Comparison of ENCODE assay signal across 8 cellular contexts in the genomic region with DNA sequence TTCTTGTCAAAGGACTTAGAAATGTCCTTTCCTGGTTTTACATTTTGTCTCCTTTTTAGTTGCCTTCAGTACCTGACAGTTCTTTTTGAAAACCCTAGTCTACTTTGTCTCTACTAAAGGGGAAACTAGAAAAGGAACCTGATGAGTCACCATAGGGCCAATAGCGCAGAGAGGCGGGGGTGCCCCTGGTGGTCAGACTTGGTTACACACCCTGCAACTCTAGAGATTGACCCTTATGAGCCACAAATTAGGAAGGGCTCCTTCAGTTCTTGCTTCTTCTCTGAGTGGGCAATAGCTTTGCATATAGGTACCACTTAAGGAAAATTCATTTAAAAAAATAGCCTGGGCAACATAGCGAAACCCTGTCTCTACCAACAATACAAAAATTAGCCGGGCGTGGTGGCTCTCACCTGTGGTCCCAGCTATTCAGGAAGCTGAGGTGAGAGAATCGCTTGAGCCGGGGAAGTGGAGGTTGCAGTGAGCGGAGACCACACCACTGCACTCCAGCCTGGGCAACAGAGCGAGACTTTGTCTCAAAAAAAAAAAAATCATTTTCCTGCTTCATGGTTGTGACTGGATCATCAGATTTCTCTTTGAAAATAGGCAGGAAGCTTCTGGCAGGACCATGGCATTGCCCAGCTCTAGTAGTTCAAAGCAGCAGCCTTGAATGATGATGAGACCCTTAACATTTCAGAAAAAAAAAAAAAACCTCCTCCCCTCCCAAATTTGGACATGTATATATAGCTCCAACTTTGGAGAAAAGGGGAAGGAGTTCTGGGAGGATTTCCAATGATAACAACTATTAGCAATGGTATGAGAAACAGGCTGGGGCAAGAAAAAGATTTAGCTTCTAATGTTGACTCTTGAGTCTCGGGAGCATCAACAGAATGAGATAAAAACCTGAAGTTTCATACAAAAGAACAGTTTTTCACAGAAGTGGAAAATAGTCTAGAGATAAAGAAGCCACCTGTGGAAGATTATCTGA. TPM values are rescaled to one million over a fixed set of nuclear protein-coding genes. Genes with fewer than 3 reads are reported as not detected.
DNase-seq lines count a peak whose midpoint lies in the region; ATAC-seq and TF ChIP-seq lines count a peak whose summit lies in the region.

No MANE protein-coding gene starts in this region.

- no peak overlapping the region for H3K4me3 Mint-ChIP-seq in T-helper 1 cell treated with Interleukin-12 subunit alpha and Interleukin-12 subunit beta and Interleukin-4 antibody, amounts not matched to agents 30 μg/mL and 1 μg/mL, for 36 hours
- no peak overlapping the region for H3K4me3 Mint-ChIP-seq in activated naive CD8-positive, alpha-beta T cell treated with anti-CD3 and anti-CD28 coated beads, Interleukin-2, amount 50 U/mL, for 24 hours

- no peaks in the 10 kb centered on the region for H4K20me1 ChIP-seq in smooth muscle cell (ENCODE audit: low read depth)

- DNase-seq in GDM1 (lab: John Stamatoyannopoulos, UW): peak; percentile 72
- peak; percentile 45 for DNase-seq in HuH-7.5 (ENCODE audit: low spot score)
- peak; percentile 84 for DNase-seq in activated naive CD8-positive, alpha-beta T cell treated with anti-CD3 and anti-CD28 coated beads, Interleukin-2, amount 50 U/mL, for 24 hours
- peak; percentile 70 to 88 (median 87) for DNase-seq in right cardiac atrium
- DNase-seq in smooth muscle cell (lab: John Stamatoyannopoulos, UW; ENCODE audit: unreplicated experiment): peak; percentile 5
- DNase-seq in NCI-H774 (lab: John Stamatoyannopoulos, UW): no peak

- WGBS in right cardiac atrium: 65% methylated on average over 10 of the region's 10 CpGs
- WGBS in smooth muscle cell (ENCODE audit: low lambda C conversion rate): 68% methylated on average over 10 of the region's 10 CpGs

- intact Hi-C loops in right cardiac atrium (cut with DNase I): no loop called here

- H3K27ac Mint-ChIP-seq in T-helper 1 cell treated with Interleukin-12 subunit alpha and Interleukin-12 subunit beta and Interleukin-4 antibody, amounts not matched to agents 30 μg/mL and 1 μg/mL, for 36 hours: peak overlapping the region; percentile 4
- H3K27ac Mint-ChIP-seq in activated naive CD8-positive, alpha-beta T cell treated with anti-CD3 and anti-CD28 coated beads, Interleukin-2, amount 50 U/mL, for 24 hours: peak overlapping the region; percentile 45

- no peaks in the 10 kb centered on the region for H3K79me2 ChIP-seq in smooth muscle cell (ENCODE audit: low read depth)

- H2AFZ ChIP-seq in smooth muscle cell (ENCODE audit: low read depth): no peak overlapping the region

- no peak overlapping the region for H3K9ac ChIP-seq in smooth muscle cell (ENCODE audit: low read depth)

- peak; percentile 73 for TF ChIP-seq CTCF in smooth muscle cell (IDR thresholded peaks at IDR 0.05; ENCODE audit: borderline replicate concordance, insufficient read depth, poor library complexity, severe bottlenecking)

- peak overlapping the region; percentile 20 for H3K4me2 ChIP-seq in smooth muscle cell

- no peaks in the 10 kb centered on the region for H3K9me3 Mint-ChIP-seq in T-helper 1 cell treated with Interleukin-12 subunit alpha and Interleukin-12 subunit beta and Interleukin-4 antibody, amounts not matched to agents 30 μg/mL and 1 μg/mL, for 36 hours
- H3K9me3 Mint-ChIP-seq in activated naive CD8-positive, alpha-beta T cell treated with anti-CD3 and anti-CD28 coated beads, Interleukin-2, amount 50 U/mL, for 24 hours: no peaks in the 10 kb centered on the region

- no peaks in the 10 kb centered on the region for H3K27me3 Mint-ChIP-seq in T-helper 1 cell treated with Interleukin-12 subunit alpha and Interleukin-12 subunit beta and Interleukin-4 antibody, amounts not matched to agents 30 μg/mL and 1 μg/mL, for 36 hours (ENCODE audit: low read depth)
- no peaks in the 10 kb centered on the region for H3K27me3 Mint-ChIP-seq in activated naive CD8-positive, alpha-beta T cell treated with anti-CD3 and anti-CD28 coated beads, Interleukin-2, amount 50 U/mL, for 24 hours

- H3K4me3 ChIP-seq in right cardiac atrium (ENCODE audit: low read length) (no peak overlapping the region), smooth muscle cell (no peak overlapping the region)

- peaks cover 3% of the 10 kb centered on the region for H3K4me1 ChIP-seq in right cardiac atrium (ENCODE audit: control insufficient read depth, insufficient read depth, low read length)
- peaks cover 7% of the 10 kb centered on the region for H3K4me1 ChIP-seq in smooth muscle cell (ENCODE audit: low read depth)

- H3K27ac ChIP-seq in right cardiac atrium (ENCODE audit: low read length) (peak overlapping the region; percentile 84), smooth muscle cell (ENCODE audit: low read depth) (peak overlapping the region; percentile 26)

- ATAC-seq in GM21576 (IDR thresholded peaks at IDR 0.05; ENCODE audit: unreplicated experiment) (peak; percentile 94), right cardiac atrium (peak; percentile 76 to 92)
- peak; percentile 99 for ATAC-seq in activated naive CD8-positive, alpha-beta T cell treated with anti-CD3 and anti-CD28 coated beads, Interleukin-2, amount 50 U/mL, for 24 hours

- H3K9me3 ChIP-seq in right cardiac atrium (ENCODE audit: control insufficient read depth, low read length) (no peaks in the 10 kb centered on the region), smooth muscle cell (replicated peaks; ENCODE audit: low read depth) (no peaks in the 10 kb centered on the region)

- no peaks in the 10 kb centered on the region for H3K36me3 ChIP-seq in smooth muscle cell (ENCODE audit: low read depth)

- H3K4me1 Mint-ChIP-seq in T-helper 1 cell treated with Interleukin-12 subunit alpha and Interleukin-12 subunit beta and Interleukin-4 antibody, amounts not matched to agents 30 μg/mL and 1 μg/mL, for 36 hours (ENCODE audit: low read depth): peaks cover 17% of the 10 kb centered on the region
- peaks cover 21% of the 10 kb centered on the region for H3K4me1 Mint-ChIP-seq in activated naive CD8-positive, alpha-beta T cell treated with anti-CD3 and anti-CD28 coated beads, Interleukin-2, amount 50 U/mL, for 24 hours

- peaks cover 26% of the 10 kb centered on the region for H3K36me3 Mint-ChIP-seq in T-helper 1 cell treated with Interleukin-12 subunit alpha and Interleukin-12 subunit beta and Interleukin-4 antibody, amounts not matched to agents 30 μg/mL and 1 μg/mL, for 36 hours (ENCODE audit: low read depth)
- peaks cover 19% of the 10 kb centered on the region for H3K36me3 Mint-ChIP-seq in activated naive CD8-positive, alpha-beta T cell treated with anti-CD3 and anti-CD28 coated beads, Interleukin-2, amount 50 U/mL, for 24 hours (ENCODE audit: low read depth)

- H3K27me3 ChIP-seq in right cardiac atrium (ENCODE audit: control insufficient read depth, insufficient read depth) (no peaks in the 10 kb centered on the region), smooth muscle cell (ENCODE audit: low read depth) (no peaks in the 10 kb centered on the region)

- H3F3A ChIP-seq in smooth muscle cell (ENCODE audit: low read depth): peaks cover 14% of the 10 kb centered on the region

RNA-seq across cellular contexts. Expression of a gene that starts 45.2 kb away (rescaled TPM):
- total RNA-seq in right cardiac atrium (1 to 10 TPM; 4.7 to 6.6 (median 6.0) TPM), smooth muscle cell (19.9 and 20.0 TPM in 2 replicates)
- polyA plus RNA-seq in right cardiac atrium (2.1 TPM), smooth muscle cell (4.9 and 5.5 TPM in 2 replicates)
